ENCODE assay signal across 35 cellular contexts in the genomic region with DNA sequence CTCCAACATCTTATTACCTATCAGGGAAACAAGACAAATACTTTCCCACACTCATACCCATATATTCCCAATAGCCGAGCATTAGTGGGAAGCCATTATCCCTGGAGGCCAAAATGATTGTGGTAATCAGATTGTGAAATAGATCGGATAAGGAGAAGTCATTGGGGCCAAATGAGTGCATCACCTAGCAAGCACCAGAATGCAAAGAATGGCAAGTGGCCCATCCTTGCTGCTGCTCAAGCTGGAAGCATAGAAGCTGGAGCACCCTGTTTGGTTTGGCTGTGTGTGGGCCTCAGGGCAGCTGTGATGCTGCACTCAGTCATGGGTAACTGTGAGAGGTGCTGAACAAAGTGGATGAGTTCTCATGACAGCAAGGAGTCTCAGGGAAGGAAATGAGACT. TPM values are rescaled to one million over a fixed set of nuclear protein-coding genes. Genes with fewer than 3 reads are reported as not detected.
"Had no signal": no experiment of that assay in that cellular context is flagged by ENCODE, and none has a peak within 500 bp of the region (broad histone marks: within the 10 kb centered on the region; RNA-seq: fewer than 3 reads in every experiment).

No MANE protein-coding gene starts in this region.

- H3K9me3 Mint-ChIP-seq: activated B cell treated with CpG ODN at 0.5 μM for 24 hours; activated T-cell treated with anti-CD3 and anti-CD28 coated beads, Interleukin-2, amount 50 U/mL, for 4 hours; activated T-helper 17 cell treated with anti-CD3 and anti-CD28 coated beads, Interleukin-2, amount 50 U/mL, for 72 hours; T-helper 2 cell treated with Interferon-gamma antibody and Interleukin-4, amounts not matched to agents 5 μg/mL and 100 μg/mL, for 36 hours had no signal

- H3K4me1 Mint-ChIP-seq: activated B cell treated with CpG ODN at 0.5 μM for 24 hours; activated T-helper 17 cell treated with anti-CD3 and anti-CD28 coated beads, Interleukin-2, amount 50 U/mL, for 72 hours; T-helper 17 cell had no signal

- H3K4me3 ChIP-seq: cardiac muscle cell, colonic mucosa, gastroesophageal sphincter had no signal

- H3K27ac Mint-ChIP-seq: activated B cell treated with CpG ODN at 0.5 μM for 24 hours; activated CD8-positive, alpha-beta T cell treated with anti-CD3 and anti-CD28 coated beads for 36 hours; activated naive CD8-positive, alpha-beta T cell; activated T-helper 17 cell treated with anti-CD3 and anti-CD28 coated beads, Interleukin-2, amount 50 U/mL, for 72 hours; T-helper 17 cell; T-helper 2 cell treated with Interferon-gamma antibody and Interleukin-4, amounts not matched to agents 5 μg/mL and 100 μg/mL, for 36 hours had no signal

- H3K9me3 ChIP-seq: colonic mucosa had no signal

- DNase-seq: activated B cell treated with CpG ODN at 0.5 μM for 24 hours; activated CD4-positive, alpha-beta T cell treated with anti-CD3 and anti-CD28 coated beads for 48 hours; activated CD4-positive, alpha-beta T cell treated with anti-CD3 and anti-CD28 coated beads, Interleukin-2, amount 50 U/mL, for 1 hour; activated CD4-positive, alpha-beta T cell treated with anti-CD3 and anti-CD28 coated beads, Interleukin-2, amount 50 U/mL, for 48 hours; activated CD8-positive, alpha-beta memory T cell treated with anti-CD3 and anti-CD28 coated beads for 24 hours; activated CD8-positive, alpha-beta T cell treated with anti-CD3 and anti-CD28 coated beads for 36 hours; activated effector memory CD4-positive, alpha-beta T cell treated with Interleukin-2 at 50 U/mL for 16 hours; activated gamma-delta T cell treated with Interleukin-2 at 50 U/mL for 16 hours; activated naive CD4-positive, alpha-beta T cell treated with anti-CD3 and anti-CD28 coated beads, Interleukin-2, amount 50 U/mL, for 16 hours; activated naive CD4-positive, alpha-beta T cell treated with Interleukin-2 at 50 U/mL for 16 hours; activated T-cell treated with anti-CD3 and anti-CD28 coated beads, Interleukin-2, amount 50 U/mL, for 4 hours; amniotic stem cell; anterior cingulate cortex; brain microvascular endothelial cell; central memory CD4-positive, alpha-beta T cell; cerebellar nuclear complex; colonic mucosa; effector CD8-positive, alpha-beta T cell; foreskin melanocyte; T-helper 1 cell; T-helper 17 cell; T1000; WERI-Rb-1 had no signal

- H3K27me3 ChIP-seq: brain microvascular endothelial cell, colonic mucosa had no signal

- H3K4me3 Mint-ChIP-seq: activated B cell treated with CpG ODN at 0.5 μM for 24 hours; activated CD8-positive, alpha-beta T cell treated with anti-CD3 and anti-CD28 coated beads for 36 hours; activated naive CD8-positive, alpha-beta T cell; activated T-cell treated with anti-CD3 and anti-CD28 coated beads, Interleukin-2, amount 50 U/mL, for 4 hours; activated T-helper 17 cell treated with anti-CD3 and anti-CD28 coated beads, Interleukin-2, amount 50 U/mL, for 72 hours; T-helper 17 cell; T-helper 2 cell treated with Interferon-gamma antibody and Interleukin-4, amounts not matched to agents 5 μg/mL and 100 μg/mL, for 36 hours had no signal

- H3K27ac ChIP-seq: brain microvascular endothelial cell, cardiac muscle cell, colonic mucosa, gastroesophageal sphincter, WERI-Rb-1 had no signal

- ATAC-seq: activated CD4-positive, CD25-positive, alpha-beta regulatory T cell treated with anti-CD3 and anti-CD28 coated beads, Interleukin-2, amount 50 U/mL, for 24 hours; activated CD8-positive, alpha-beta T cell treated with anti-CD3 and anti-CD28 coated beads for 36 hours; activated T-cell treated with anti-CD3 and anti-CD28 coated beads, Interleukin-2, amount 50 U/mL, for 4 hours; activated T-helper 17 cell treated with anti-CD3 and anti-CD28 coated beads, Interleukin-2, amount 50 U/mL, for 72 hours; esophagus mucosa; gastroesophageal sphincter; T-helper 17 cell had no signal

- H3K36me3 Mint-ChIP-seq: activated naive CD8-positive, alpha-beta T cell had no signal

- H3K36me3 ChIP-seq: brain microvascular endothelial cell, cardiac muscle cell, colonic mucosa, gastroesophageal sphincter, WERI-Rb-1 had no signal

- H3K4me1 ChIP-seq: colonic mucosa, gastroesophageal sphincter had no signal

RNA-seq across cellular contexts. Expression of a gene that starts 18.7 kb away (rescaled TPM):
- total RNA-seq: activated B cell treated with CpG ODN at 0.5 μM for 24 hours; activated CD8-positive, alpha-beta T cell treated with anti-CD3 and anti-CD28 coated beads for 36 hours; activated T-cell treated with anti-CD3 and anti-CD28 coated beads, Interleukin-2, amount 50 U/mL, for 4 hours; activated T-helper 17 cell treated with anti-CD3 and anti-CD28 coated beads, Interleukin-2, amount 50 U/mL, for 72 hours; astrocyte; cardiac muscle cell; colonic mucosa; dermis microvascular lymphatic vessel endothelial cell; endothelial cell of umbilical vein; epithelial cell of proximal tubule; esophagus mucosa; gastroesophageal sphincter; glomerular endothelial cell; T-helper 17 cell had no signal
